In the genomic region with DNA sequence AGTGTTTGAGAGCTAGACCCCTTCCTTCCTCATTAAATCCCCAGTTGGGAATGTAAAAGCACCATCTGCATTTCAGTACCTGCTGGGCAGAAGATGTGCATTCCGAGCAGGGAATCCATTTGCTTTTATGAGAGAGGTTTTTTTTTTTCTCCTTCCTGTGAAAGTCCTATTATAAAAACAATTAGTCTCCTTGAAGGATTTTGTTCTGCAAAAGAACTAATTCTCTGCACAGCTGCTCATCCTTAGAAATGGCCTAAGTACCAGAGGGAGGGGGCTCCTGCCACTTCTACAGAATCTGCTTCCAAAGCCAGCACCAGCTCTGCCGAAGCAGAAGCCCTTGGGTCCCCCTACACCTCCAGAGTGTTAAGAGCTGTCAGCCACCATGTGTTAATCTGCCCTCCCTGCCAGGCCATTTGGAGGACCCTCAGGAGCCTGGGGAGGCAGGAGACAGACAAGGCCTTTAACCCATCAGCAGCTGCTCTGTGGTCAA, we compare ENCODE assay signal across 1 cellular context.
TF ChIP-seq lines count a peak whose summit lies in the region.

No MANE protein-coding gene starts in this region.

TF ChIP-seq in neural cell, 6 proteins besides CTCF, POLR2A, EP300 and RAD21 (continued from another document):
- TF ChIP-seq MXI1 (conservative IDR thresholded peaks at IDR 0.05; ENCODE audit: poor library complexity, severe bottlenecking), result no peak
- TF ChIP-seq EZH2 (IDR thresholded peaks at IDR 0.05; ENCODE audit: borderline replicate concordance, insufficient read depth, low read length, poor library complexity, severe bottlenecking), result no peak
- no peak for TF ChIP-seq TAF1 (IDR thresholded peaks at IDR 0.05; ENCODE audit: low read depth)
- no peak for TF ChIP-seq REST (IDR thresholded peaks at IDR 0.05; ENCODE audit: borderline replicate concordance)
